ENCODE assay signal across 11 cellular contexts in genomic region chr6:106745824-106746610, GRCh38.
A peak's percentile ranks its signal among the peaks of the same experiment; 100 is the strongest.
DNase-seq lines count a peak whose midpoint lies in the region; ATAC-seq and TF ChIP-seq lines count a peak whose summit lies in the region.
"Had no signal": no experiment of that assay in that cellular context is flagged by ENCODE, and none has a peak within 500 bp of the region (broad histone marks: within the 10 kb centered on the region; RNA-seq: fewer than 3 reads in every experiment).

No MANE protein-coding gene starts in this region.

- no peak for TF ChIP-seq CTCF in RWPE2 (IDR thresholded peaks at IDR 0.05; ENCODE audit: poor library complexity, severe bottlenecking)
- no peak for TF ChIP-seq CTCF in adrenal gland (IDR thresholded peaks at IDR 0.05)

- H3K4me1 ChIP-seq in RWPE2 (ENCODE audit: insufficient read depth, poor library complexity, severe bottlenecking) (peaks cover 59% of the 10 kb centered on the region), adrenal gland (replicated peaks in 1 of 2) (no peaks in the 10 kb centered on the region)

- H3K27ac ChIP-seq in RWPE2 (ENCODE audit: poor library complexity, severe bottlenecking), result peak overlapping the region; percentile 97
- H3K27ac ChIP-seq in adrenal gland, result no peak overlapping the region

- H3K27ac Mint-ChIP-seq in activated CD8-positive, alpha-beta memory T cell treated with anti-CD3 and anti-CD28 coated beads, Interleukin-2, amount 10 ng/mL, durations not matched to agents 7 days and 5 days, result no peak overlapping the region
- H3K27ac Mint-ChIP-seq: CD14-positive monocyte had no signal

- intact Hi-C loops in adrenal gland (cut with DNase I), result no loop called here

- 75 to 86% (median 82%) methylated on average over 5 of the region's 5 CpGs for WGBS in adrenal gland, 4 donors

- H3K9me3 ChIP-seq in RWPE2 (ENCODE audit: severe bottlenecking) (no peaks in the 10 kb centered on the region), adrenal gland (replicated peaks in 1 of 3) (no peaks in the 10 kb centered on the region)

- CTCF ChIA-PET in activated CD8-positive, alpha-beta memory T cell treated with anti-CD3 and anti-CD28 coated beads, Interleukin-2, amount 10 ng/mL, durations not matched to agents 7 days and 5 days (lab: Charles Lee), result no interaction called here

- DNase-seq in DMS153 (lab: John Stamatoyannopoulos, UW), result peak; percentile 66
- DNase-seq in NCI-H1436 treated with DMSO at 0.1 percent for 48 hours (lab: John Stamatoyannopoulos, UW), result peak; percentile 71
- DNase-seq in RWPE2 (ENCODE audit: low spot score), result no peak
- DNase-seq in left kidney (ENCODE audit: low read depth, low spot score), result peak; percentile 29
- no peak for DNase-seq in adrenal gland
- DNase-seq in activated CD8-positive, alpha-beta memory T cell treated with anti-CD3 and anti-CD28 coated beads, Interleukin-2, amount 10 ng/mL, durations not matched to agents 7 days and 5 days, result no peak
- no peak for DNase-seq in HuH-7.5 (ENCODE audit: low spot score)
- DNase-seq: activated CD8-positive, alpha-beta memory T cell treated with anti-CD3 and anti-CD28 coated beads, Interleukin-2, amount 50 U/mL, for 4 hours; GOT3 had no signal

- TF ChIP-seq POLR2A in adrenal gland (IDR thresholded peaks at IDR 0.05), result no peak

- H3K27me3 ChIP-seq in RWPE2 (ENCODE audit: insufficient read depth, poor library complexity, severe bottlenecking) (no peaks in the 10 kb centered on the region), adrenal gland (no peaks in the 10 kb centered on the region)

- H3K4me1 Mint-ChIP-seq in activated CD8-positive, alpha-beta memory T cell treated with anti-CD3 and anti-CD28 coated beads, Interleukin-2, amount 10 ng/mL, durations not matched to agents 7 days and 5 days, result no peaks in the 10 kb centered on the region
- H3K4me1 Mint-ChIP-seq: CD14-positive monocyte had no signal

- no peaks in the 10 kb centered on the region for H3K9me3 Mint-ChIP-seq in activated CD8-positive, alpha-beta memory T cell treated with anti-CD3 and anti-CD28 coated beads, Interleukin-2, amount 10 ng/mL, durations not matched to agents 7 days and 5 days (ENCODE audit: low read depth)

- ATAC-seq in RWPE2 (ENCODE audit: low read depth) (peak; percentile 62), GM21381 (IDR thresholded peaks at IDR 0.05; ENCODE audit: unreplicated experiment) (no peak)
- ATAC-seq in activated CD8-positive, alpha-beta memory T cell treated with anti-CD3 and anti-CD28 coated beads, Interleukin-2, amount 10 ng/mL, durations not matched to agents 7 days and 5 days, result no peak

- H3K36me3 ChIP-seq in RWPE2 (ENCODE audit: low read depth) (no peaks in the 10 kb centered on the region), adrenal gland (replicated peaks in 1 of 2) (no peaks in the 10 kb centered on the region)

- no peak overlapping the region for H3K4me3 Mint-ChIP-seq in activated CD8-positive, alpha-beta memory T cell treated with anti-CD3 and anti-CD28 coated beads, Interleukin-2, amount 10 ng/mL, durations not matched to agents 7 days and 5 days
- H3K4me3 Mint-ChIP-seq: CD14-positive monocyte had no signal

- H3K36me3 Mint-ChIP-seq in activated CD8-positive, alpha-beta memory T cell treated with anti-CD3 and anti-CD28 coated beads, Interleukin-2, amount 10 ng/mL, durations not matched to agents 7 days and 5 days, result no peaks in the 10 kb centered on the region
- H3K36me3 Mint-ChIP-seq: CD14-positive monocyte had no signal

- no peak overlapping the region for H3K4me3 ChIP-seq in RWPE2 (ENCODE audit: severe bottlenecking)
- H3K4me3 ChIP-seq in adrenal gland, result no peak overlapping the region

- H3K27me3 Mint-ChIP-seq in activated CD8-positive, alpha-beta memory T cell treated with anti-CD3 and anti-CD28 coated beads, Interleukin-2, amount 10 ng/mL, durations not matched to agents 7 days and 5 days, result peaks cover 42% of the 10 kb centered on the region

Comparison
In these comparisons a context has a peak if more than half of its experiments do, and no peak if none do; other contexts are left out.
1. DNase-seq: peak in DMS153 (single experiment), NCI-H1436 treated with DMSO at 0.1 percent for 48 hours (single experiment) and left kidney (single experiment); none in RWPE2 (single experiment), adrenal gland (0 of 7), activated CD8-positive, alpha-beta memory T cell treated with anti-CD3 and anti-CD28 coated beads, Interleukin-2, amount 10 ng/mL, durations not matched to agents 7 days and 5 days (single experiment) and HuH-7.5 (single experiment).